ENCODE assay signal across 1 cellular context in the genomic region with DNA sequence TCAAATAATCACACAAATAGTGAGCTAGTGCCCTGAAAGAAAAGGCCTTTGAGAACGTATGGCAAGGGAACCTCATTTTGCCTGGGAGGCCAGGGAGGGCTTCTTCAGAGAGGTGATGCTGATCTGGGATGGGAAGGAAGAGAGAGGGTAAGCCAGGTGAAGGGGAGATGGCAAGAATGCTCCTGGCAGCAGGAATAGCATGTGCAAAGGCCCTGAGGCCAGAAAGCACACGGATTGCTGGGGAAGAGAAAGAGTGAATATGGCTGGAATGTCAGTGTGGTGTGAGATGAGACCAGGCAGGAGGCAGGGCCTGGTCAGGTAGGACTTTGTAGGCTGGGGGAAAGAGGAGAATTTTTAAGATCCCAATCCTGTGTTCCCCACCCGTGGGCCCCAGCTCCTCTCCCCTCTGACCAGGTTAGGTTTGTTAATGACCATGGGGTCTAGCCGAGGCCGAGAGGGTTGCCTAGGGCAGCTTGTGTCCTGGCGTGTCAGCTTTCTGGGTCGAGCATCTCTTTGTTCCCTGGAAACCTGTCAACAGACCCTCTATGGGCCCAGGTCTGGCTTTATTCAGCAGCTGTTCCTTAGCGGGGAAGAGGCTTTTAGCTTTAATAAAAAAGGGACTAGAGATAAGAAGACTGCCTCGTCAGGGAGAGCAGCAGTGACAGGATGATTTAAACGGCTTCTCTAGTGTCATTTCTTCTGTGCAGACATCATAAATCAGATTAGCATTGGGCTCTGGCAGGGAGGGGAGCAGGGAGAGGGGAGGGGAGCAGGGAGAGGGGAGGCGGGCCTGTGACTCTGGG.
A peak's percentile ranks its signal among the peaks of the same experiment; 100 is the strongest.
TF ChIP-seq lines count a peak whose summit lies in the region.

No MANE protein-coding gene starts in this region.

TF ChIP-seq in K562, 482 proteins besides CTCF, POLR2A, EP300 and RAD21 (continued from another document and continues in another):
- TF ChIP-seq, protein P1, sequence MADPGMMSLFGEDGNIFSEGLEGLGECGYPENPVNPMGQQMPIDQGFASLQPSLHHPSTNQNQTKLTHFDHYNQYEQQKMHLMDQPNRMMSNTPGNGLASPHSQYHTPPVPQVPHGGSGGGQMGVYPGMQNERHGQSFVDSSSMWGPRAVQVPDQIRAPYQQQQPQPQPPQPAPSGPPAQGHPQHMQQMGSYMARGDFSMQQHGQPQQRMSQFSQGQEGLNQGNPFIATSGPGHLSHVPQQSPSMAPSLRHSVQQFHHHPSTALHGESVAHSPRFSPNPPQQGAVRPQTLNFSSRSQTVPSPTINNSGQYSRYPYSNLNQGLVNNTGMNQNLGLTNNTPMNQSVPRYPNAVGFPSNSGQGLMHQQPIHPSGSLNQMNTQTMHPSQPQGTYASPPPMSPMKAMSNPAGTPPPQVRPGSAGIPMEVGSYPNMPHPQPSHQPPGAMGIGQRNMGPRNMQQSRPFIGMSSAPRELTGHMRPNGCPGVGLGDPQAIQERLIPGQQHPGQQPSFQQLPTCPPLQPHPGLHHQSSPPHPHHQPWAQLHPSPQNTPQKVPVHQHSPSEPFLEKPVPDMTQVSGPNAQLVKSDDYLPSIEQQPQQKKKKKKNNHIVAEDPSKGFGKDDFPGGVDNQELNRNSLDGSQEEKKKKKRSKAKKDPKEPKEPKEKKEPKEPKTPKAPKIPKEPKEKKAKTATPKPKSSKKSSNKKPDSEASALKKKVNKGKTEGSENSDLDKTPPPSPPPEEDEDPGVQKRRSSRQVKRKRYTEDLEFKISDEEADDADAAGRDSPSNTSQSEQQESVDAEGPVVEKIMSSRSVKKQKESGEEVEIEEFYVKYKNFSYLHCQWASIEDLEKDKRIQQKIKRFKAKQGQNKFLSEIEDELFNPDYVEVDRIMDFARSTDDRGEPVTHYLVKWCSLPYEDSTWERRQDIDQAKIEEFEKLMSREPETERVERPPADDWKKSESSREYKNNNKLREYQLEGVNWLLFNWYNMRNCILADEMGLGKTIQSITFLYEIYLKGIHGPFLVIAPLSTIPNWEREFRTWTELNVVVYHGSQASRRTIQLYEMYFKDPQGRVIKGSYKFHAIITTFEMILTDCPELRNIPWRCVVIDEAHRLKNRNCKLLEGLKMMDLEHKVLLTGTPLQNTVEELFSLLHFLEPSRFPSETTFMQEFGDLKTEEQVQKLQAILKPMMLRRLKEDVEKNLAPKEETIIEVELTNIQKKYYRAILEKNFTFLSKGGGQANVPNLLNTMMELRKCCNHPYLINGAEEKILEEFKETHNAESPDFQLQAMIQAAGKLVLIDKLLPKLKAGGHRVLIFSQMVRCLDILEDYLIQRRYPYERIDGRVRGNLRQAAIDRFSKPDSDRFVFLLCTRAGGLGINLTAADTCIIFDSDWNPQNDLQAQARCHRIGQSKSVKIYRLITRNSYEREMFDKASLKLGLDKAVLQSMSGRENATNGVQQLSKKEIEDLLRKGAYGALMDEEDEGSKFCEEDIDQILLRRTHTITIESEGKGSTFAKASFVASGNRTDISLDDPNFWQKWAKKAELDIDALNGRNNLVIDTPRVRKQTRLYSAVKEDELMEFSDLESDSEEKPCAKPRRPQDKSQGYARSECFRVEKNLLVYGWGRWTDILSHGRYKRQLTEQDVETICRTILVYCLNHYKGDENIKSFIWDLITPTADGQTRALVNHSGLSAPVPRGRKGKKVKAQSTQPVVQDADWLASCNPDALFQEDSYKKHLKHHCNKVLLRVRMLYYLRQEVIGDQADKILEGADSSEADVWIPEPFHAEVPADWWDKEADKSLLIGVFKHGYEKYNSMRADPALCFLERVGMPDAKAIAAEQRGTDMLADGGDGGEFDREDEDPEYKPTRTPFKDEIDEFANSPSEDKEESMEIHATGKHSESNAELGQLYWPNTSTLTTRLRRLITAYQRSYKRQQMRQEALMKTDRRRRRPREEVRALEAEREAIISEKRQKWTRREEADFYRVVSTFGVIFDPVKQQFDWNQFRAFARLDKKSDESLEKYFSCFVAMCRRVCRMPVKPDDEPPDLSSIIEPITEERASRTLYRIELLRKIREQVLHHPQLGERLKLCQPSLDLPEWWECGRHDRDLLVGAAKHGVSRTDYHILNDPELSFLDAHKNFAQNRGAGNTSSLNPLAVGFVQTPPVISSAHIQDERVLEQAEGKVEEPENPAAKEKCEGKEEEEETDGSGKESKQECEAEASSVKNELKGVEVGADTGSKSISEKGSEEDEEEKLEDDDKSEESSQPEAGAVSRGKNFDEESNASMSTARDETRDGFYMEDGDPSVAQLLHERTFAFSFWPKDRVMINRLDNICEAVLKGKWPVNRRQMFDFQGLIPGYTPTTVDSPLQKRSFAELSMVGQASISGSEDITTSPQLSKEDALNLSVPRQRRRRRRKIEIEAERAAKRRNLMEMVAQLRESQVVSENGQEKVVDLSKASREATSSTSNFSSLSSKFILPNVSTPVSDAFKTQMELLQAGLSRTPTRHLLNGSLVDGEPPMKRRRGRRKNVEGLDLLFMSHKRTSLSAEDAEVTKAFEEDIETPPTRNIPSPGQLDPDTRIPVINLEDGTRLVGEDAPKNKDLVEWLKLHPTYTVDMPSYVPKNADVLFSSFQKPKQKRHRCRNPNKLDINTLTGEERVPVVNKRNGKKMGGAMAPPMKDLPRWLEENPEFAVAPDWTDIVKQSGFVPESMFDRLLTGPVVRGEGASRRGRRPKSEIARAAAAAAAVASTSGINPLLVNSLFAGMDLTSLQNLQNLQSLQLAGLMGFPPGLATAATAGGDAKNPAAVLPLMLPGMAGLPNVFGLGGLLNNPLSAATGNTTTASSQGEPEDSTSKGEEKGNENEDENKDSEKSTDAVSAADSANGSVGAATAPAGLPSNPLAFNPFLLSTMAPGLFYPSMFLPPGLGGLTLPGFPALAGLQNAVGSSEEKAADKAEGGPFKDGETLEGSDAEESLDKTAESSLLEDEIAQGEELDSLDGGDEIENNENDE (IDR thresholded peaks at IDR 0.05; ENCODE audit: low read depth, low read length) = no peak
- TF ChIP-seq, protein P2, sequence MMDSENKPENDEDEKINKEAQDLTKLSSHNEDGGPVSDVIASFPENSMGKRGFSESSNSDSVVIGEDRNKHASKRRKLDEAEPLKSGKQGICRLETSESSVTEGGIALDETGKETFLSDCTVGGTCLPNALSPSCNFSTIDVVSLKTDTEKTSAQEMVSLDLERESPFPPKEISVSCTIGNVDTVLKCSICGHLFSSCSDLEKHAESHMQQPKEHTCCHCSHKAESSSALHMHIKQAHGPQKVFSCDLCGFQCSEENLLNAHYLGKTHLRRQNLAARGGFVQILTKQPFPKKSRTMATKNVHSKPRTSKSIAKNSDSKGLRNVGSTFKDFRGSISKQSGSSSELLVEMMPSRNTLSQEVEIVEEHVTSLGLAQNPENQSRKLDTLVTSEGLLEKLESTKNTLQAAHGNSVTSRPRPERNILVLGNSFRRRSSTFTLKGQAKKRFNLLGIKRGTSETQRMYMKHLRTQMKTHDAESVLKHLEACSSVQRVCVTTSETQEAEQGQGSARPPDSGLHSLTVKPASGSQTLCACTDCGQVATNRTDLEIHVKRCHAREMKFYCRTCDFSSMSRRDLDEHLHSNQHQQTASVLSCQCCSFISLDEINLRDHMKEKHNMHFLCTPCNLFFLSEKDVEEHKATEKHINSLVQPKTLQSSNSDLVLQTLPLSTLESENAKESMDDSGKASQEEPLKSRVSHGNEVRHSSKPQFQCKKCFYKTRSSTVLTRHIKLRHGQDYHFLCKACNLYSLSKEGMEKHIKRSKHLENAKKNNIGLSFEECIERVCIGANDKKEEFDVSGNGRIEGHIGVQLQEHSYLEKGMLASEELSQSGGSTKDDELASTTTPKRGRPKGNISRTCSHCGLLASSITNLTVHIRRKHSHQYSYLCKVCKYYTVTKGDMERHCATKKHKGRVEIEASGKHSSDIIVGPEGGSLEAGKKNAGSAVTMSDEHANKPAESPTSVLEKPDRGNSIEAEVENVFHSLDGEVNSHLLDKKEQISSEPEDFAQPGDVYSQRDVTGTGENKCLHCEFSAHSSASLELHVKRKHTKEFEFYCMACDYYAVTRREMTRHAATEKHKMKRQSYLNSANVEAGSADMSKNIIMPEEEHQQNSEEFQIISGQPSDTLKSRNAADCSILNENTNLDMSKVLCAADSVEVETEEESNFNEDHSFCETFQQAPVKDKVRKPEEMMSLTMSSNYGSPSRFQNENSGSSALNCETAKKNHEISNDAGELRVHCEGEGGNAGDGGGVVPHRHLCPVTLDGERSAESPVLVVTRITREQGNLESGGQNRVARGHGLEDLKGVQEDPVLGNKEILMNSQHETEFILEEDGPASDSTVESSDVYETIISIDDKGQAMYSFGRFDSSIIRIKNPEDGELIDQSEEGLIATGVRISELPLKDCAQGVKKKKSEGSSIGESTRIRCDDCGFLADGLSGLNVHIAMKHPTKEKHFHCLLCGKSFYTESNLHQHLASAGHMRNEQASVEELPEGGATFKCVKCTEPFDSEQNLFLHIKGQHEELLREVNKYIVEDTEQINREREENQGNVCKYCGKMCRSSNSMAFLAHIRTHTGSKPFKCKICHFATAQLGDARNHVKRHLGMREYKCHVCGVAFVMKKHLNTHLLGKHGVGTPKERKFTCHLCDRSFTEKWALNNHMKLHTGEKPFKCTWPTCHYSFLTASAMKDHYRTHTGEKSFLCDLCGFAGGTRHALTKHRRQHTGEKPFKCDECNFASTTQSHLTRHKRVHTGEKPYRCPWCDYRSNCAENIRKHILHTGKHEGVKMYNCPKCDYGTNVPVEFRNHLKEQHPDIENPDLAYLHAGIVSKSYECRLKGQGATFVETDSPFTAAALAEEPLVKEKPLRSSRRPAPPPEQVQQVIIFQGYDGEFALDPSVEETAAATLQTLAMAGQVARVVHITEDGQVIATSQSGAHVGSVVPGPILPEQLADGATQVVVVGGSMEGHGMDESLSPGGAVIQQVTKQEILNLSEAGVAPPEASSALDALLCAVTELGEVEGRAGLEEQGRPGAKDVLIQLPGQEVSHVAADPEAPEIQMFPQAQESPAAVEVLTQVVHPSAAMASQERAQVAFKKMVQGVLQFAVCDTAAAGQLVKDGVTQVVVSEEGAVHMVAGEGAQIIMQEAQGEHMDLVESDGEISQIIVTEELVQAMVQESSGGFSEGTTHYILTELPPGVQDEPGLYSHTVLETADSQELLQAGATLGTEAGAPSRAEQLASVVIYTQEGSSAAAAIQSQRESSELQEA (IDR thresholded peaks at IDR 0.05; ENCODE audit: low read depth) = no peak
- TF ChIP-seq, protein P3, sequence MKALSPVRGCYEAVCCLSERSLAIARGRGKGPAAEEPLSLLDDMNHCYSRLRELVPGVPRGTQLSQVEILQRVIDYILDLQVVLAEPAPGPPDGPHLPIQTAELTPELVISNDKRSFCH (CRISPR knock-in tag; IDR thresholded peaks at IDR 0.05) = no peak
- TF ChIP-seq, protein P3 (tag; IDR thresholded peaks at IDR 0.05) = no peak
- TF ChIP-seq CBX1 (IDR thresholded peaks at IDR 0.05; ENCODE audit: low read depth) = 0 out of 2 replicates have a peak, but pooled peaks have one; percentile 34
- no peak for TF ChIP-seq NFATC3 (IDR thresholded peaks at IDR 0.05)
- TF ChIP-seq RFX7 (CRISPR knock-in tag; IDR thresholded peaks at IDR 0.05) = no peak
- TF ChIP-seq MBD2 (IDR thresholded peaks at IDR 0.05; ENCODE audit: borderline replicate concordance, low read depth) = 0 out of 2 replicates have a peak, but pooled peaks have one; percentile 18
- no peak for TF ChIP-seq ILF3 (IDR thresholded peaks at IDR 0.05; ENCODE audit: borderline replicate concordance)
- TF ChIP-seq PTBP1 (IDR thresholded peaks at IDR 0.05; ENCODE audit: low read depth, low read length) = peak; percentile 78; the same call in 1 of the 2 replicates
- TF ChIP-seq POU5F1 (IDR thresholded peaks at IDR 0.05; ENCODE audit: borderline replicate concordance, low read depth, low read length, partially characterized antibody) = no peak
- TF ChIP-seq TGIF2 (CRISPR knock-in tag; IDR thresholded peaks at IDR 0.05) = no peak
- no peak for TF ChIP-seq TCFL5 (CRISPR knock-in tag; conservative IDR thresholded peaks at IDR 0.05)
- TF ChIP-seq BCL6 (CRISPR knock-in tag; IDR thresholded peaks at IDR 0.05) = no peak
- peak; percentile 79 for TF ChIP-seq LEF1 (IDR thresholded peaks at IDR 0.05)
- peak; percentile 85 for TF ChIP-seq NFE2 (IDR thresholded peaks at IDR 0.05; ENCODE audit: low read depth)
- TF ChIP-seq NCOR1 (IDR thresholded peaks at IDR 0.05) = peak; percentile 57
- TF ChIP-seq, protein P4, sequence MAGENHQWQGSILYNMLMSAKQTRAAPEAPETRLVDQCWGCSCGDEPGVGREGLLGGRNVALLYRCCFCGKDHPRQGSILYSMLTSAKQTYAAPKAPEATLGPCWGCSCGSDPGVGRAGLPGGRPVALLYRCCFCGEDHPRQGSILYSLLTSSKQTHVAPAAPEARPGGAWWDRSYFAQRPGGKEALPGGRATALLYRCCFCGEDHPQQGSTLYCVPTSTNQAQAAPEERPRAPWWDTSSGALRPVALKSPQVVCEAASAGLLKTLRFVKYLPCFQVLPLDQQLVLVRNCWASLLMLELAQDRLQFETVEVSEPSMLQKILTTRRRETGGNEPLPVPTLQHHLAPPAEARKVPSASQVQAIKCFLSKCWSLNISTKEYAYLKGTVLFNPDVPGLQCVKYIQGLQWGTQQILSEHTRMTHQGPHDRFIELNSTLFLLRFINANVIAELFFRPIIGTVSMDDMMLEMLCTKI (IDR thresholded peaks at IDR 0.05; ENCODE audit: partially characterized antibody) = no peak
- peak; percentile 79 for TF ChIP-seq ARID1B (IDR thresholded peaks at IDR 0.05)
- TF ChIP-seq MXI1 (IDR thresholded peaks at IDR 0.05; ENCODE audit: low read depth, low read length) = no peak
- peak; percentile 60 for TF ChIP-seq MTA1 (IDR thresholded peaks at IDR 0.05; ENCODE audit: borderline replicate concordance)
- TF ChIP-seq SMARCE1 (IDR thresholded peaks at IDR 0.05) = peak; percentile 78; the same call in 1 of the 2 replicates
- TF ChIP-seq, protein P5, sequence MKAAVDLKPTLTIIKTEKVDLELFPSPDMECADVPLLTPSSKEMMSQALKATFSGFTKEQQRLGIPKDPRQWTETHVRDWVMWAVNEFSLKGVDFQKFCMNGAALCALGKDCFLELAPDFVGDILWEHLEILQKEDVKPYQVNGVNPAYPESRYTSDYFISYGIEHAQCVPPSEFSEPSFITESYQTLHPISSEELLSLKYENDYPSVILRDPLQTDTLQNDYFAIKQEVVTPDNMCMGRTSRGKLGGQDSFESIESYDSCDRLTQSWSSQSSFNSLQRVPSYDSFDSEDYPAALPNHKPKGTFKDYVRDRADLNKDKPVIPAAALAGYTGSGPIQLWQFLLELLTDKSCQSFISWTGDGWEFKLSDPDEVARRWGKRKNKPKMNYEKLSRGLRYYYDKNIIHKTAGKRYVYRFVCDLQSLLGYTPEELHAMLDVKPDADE (conservative IDR thresholded peaks at IDR 0.05; ENCODE audit: control insufficient read depth, low read depth, low read length) = no peak
- TF ChIP-seq JUNB (CRISPR knock-in tag; conservative IDR thresholded peaks at IDR 0.05) = no peak
- TF ChIP-seq, protein P6, sequence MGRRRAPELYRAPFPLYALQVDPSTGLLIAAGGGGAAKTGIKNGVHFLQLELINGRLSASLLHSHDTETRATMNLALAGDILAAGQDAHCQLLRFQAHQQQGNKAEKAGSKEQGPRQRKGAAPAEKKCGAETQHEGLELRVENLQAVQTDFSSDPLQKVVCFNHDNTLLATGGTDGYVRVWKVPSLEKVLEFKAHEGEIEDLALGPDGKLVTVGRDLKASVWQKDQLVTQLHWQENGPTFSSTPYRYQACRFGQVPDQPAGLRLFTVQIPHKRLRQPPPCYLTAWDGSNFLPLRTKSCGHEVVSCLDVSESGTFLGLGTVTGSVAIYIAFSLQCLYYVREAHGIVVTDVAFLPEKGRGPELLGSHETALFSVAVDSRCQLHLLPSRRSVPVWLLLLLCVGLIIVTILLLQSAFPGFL (CRISPR knock-in tag; IDR thresholded peaks at IDR 0.05) = no peak
- peak in 1 of 2 experiments; percentile 69; a peak in 1 of 4 replicates for TF ChIP-seq TBL1XR1 (IDR thresholded peaks at IDR 0.05; ENCODE audit: low read length in 2 of 2)
